ENCODE assay signal across 16 cellular contexts in the genomic region with DNA sequence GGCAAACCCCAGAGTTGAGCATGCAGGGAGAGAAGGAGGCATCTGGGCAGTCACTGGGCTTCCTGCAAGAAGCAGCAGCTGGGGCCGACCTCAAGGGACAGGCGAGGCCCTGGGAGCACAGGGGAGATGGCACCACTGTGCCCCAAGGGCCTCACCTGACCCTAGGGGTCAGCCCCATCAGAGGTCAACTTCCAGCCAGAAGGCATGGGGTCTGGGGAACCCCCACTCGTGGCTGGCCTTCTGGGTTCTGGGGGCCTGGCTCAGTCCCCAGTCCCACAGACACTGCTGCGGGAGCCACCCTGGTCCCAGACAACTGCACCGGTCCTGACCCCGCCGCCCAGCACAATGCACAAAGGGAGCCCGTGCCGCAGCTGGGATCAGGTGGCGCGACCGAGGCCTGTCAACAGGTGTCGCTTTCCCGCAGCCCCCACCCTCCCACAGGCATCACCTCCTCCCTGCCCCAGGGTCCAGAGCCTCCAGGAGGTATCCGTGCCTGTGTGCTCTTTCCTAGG. TPM values are rescaled to one million over a fixed set of nuclear protein-coding genes. Genes with fewer than 3 reads are reported as not detected.
DNase-seq lines count a peak whose midpoint lies in the region; TF ChIP-seq lines count a peak whose summit lies in the region.
"Had no signal": no experiment of that assay in that cellular context is flagged by ENCODE, and none has a peak within 500 bp of the region (broad histone marks: within the 10 kb centered on the region; RNA-seq: fewer than 3 reads in every experiment).

No MANE protein-coding gene starts in this region.

- H3K27ac ChIP-seq in OCI-LY7 (ENCODE audit: low read depth, low read length, poor library complexity, severe bottlenecking), result no peak overlapping the region
- H3K27ac ChIP-seq in rectal smooth muscle tissue (ENCODE audit: low read depth, low read length), result peak overlapping the region; percentile 33
- H3K27ac ChIP-seq in SK-N-SH (ENCODE audit: low read depth in 2 of 2, low read length in 1 of 2), result no peak overlapping the region
- H3K27ac ChIP-seq: ascending aorta, thoracic aorta had no signal

- no peak overlapping the region for H3K4me3 Mint-ChIP-seq in activated T-helper 1 cell treated with anti-CD3 and anti-CD28 coated beads, Interleukin-12 subunit alpha, Interleukin-12 subunit beta, Interleukin-2, Interleukin-4 antibody, amounts not matched to agents 30 ng/mL and 10 ng/mL and 1 ng/mL, durations not matched to agents 14 hours and 24 hours and 36 hours
- H3K4me3 Mint-ChIP-seq: CD4-positive, CD25-positive, alpha-beta regulatory T cell; T-cell had no signal

- DNase-seq in ELF-1 (ENCODE audit: low read depth, low spot score) (peak; percentile 32), OCI-LY7 (ENCODE audit: low spot score) (no peak), iPS-NIHi7 (ENCODE audit: extremely low spot score) (peak; percentile 31), SK-N-SH (no peak)
- DNase-seq in stimulated activated naive CD4-positive, alpha-beta T cell (lab: John Stamatoyannopoulos, UW), result no peak
- no peak for DNase-seq in activated T-helper 1 cell treated with anti-CD3 and anti-CD28 coated beads, Interleukin-12 subunit alpha, Interleukin-12 subunit beta, Interleukin-2, Interleukin-4 antibody, amounts not matched to agents 30 ng/mL and 10 ng/mL and 1 ng/mL, durations not matched to agents 14 hours and 24 hours and 36 hours (ENCODE audit: low spot score)
- DNase-seq: activated CD4-positive, alpha-beta T cell treated with anti-CD3 and anti-CD28 coated beads for 1 hour; activated T-cell treated with anti-CD3 and anti-CD28 coated beads, Interleukin-2, amount 50 U/mL, for 48 hours; CD4-positive, CD25-positive, alpha-beta regulatory T cell; dermis blood vessel endothelial cell; NCI-H187; occipital lobe had no signal

- no peak overlapping the region for H2AFZ ChIP-seq in OCI-LY7 (ENCODE audit: low read length)
- no peak overlapping the region for H2AFZ ChIP-seq in SK-N-SH (ENCODE audit: low read depth)

- intact Hi-C loops in OCI-LY7 (cut with micrococcal nuclease; ENCODE audit: unreplicated experiment), result no loop called here
- intact Hi-C loops in activated T-helper 1 cell treated with anti-CD3 and anti-CD28 coated beads, Interleukin-12 subunit alpha, Interleukin-12 subunit beta, Interleukin-2, Interleukin-4 antibody, amounts not matched to agents 30 ng/mL and 10 ng/mL and 1 ng/mL, durations not matched to agents 14 hours and 24 hours and 36 hours (cut with micrococcal nuclease), result no loop called here

- H4K20me1 ChIP-seq in OCI-LY7 (ENCODE audit: insufficient read depth, low read length) (no peaks in the 10 kb centered on the region), SK-N-SH (ENCODE audit: insufficient read depth) (no peaks in the 10 kb centered on the region)

- no peaks in the 10 kb centered on the region for H3K4me1 Mint-ChIP-seq in activated T-helper 1 cell treated with anti-CD3 and anti-CD28 coated beads, Interleukin-12 subunit alpha, Interleukin-12 subunit beta, Interleukin-2, Interleukin-4 antibody, amounts not matched to agents 30 ng/mL and 10 ng/mL and 1 ng/mL, durations not matched to agents 14 hours and 24 hours and 36 hours (ENCODE audit: low read depth)

- H3K27me3 ChIP-seq in rectal smooth muscle tissue (ENCODE audit: control insufficient read depth, insufficient read depth, low read length) (peaks cover 2% of the 10 kb centered on the region), SK-N-SH (ENCODE audit: insufficient read depth) (no peaks in the 10 kb centered on the region)
- H3K27me3 ChIP-seq: ascending aorta had no signal

- peaks cover 4% of the 10 kb centered on the region for H3K9me3 Mint-ChIP-seq in activated T-helper 1 cell treated with anti-CD3 and anti-CD28 coated beads, Interleukin-12 subunit alpha, Interleukin-12 subunit beta, Interleukin-2, Interleukin-4 antibody, amounts not matched to agents 30 ng/mL and 10 ng/mL and 1 ng/mL, durations not matched to agents 14 hours and 24 hours and 36 hours
- H3K9me3 Mint-ChIP-seq: CD4-positive, CD25-positive, alpha-beta regulatory T cell; T-cell had no signal

- H3K9me3 ChIP-seq in OCI-LY7 (ENCODE audit: low read length) (no peaks in the 10 kb centered on the region), SK-N-SH (no peaks in the 10 kb centered on the region)
- H3K9me3 ChIP-seq: ascending aorta, thoracic aorta had no signal

- no peaks in the 10 kb centered on the region for H3F3A ChIP-seq in SK-N-SH (replicated peaks; ENCODE audit: insufficient read depth)

- WGBS in SK-N-SH (ENCODE audit: low lambda C conversion rate), result 59% methylated on average over 3 of the region's 15 CpGs

- TF ChIP-seq CTCF in OCI-LY7 (conservative IDR thresholded peaks at IDR 0.05; ENCODE audit: low read length) (0 out of 2 replicates have a peak, but pooled peaks have one; percentile 14), SK-N-SH (IDR thresholded peaks at IDR 0.05) (no peak)

- H3K36me3 ChIP-seq in OCI-LY7 (ENCODE audit: insufficient read depth, low read length), result no peaks in the 10 kb centered on the region
- no peaks in the 10 kb centered on the region for H3K36me3 ChIP-seq in rectal smooth muscle tissue (ENCODE audit: control insufficient read depth, insufficient read depth, low read length)
- H3K36me3 ChIP-seq in SK-N-SH (replicated peaks in 1 of 2; ENCODE audit: control insufficient read depth in 1 of 2, insufficient read depth in 2 of 2, low read length in 1 of 2), result no peaks in the 10 kb centered on the region
- H3K36me3 ChIP-seq: ascending aorta, thoracic aorta had no signal

- peaks cover 13% of the 10 kb centered on the region for H3K27me3 Mint-ChIP-seq in activated T-helper 1 cell treated with anti-CD3 and anti-CD28 coated beads, Interleukin-12 subunit alpha, Interleukin-12 subunit beta, Interleukin-2, Interleukin-4 antibody, amounts not matched to agents 30 ng/mL and 10 ng/mL and 1 ng/mL, durations not matched to agents 14 hours and 24 hours and 36 hours (ENCODE audit: insufficient read depth)

- no peak for TF ChIP-seq EP300 in SK-N-SH (IDR thresholded peaks at IDR 0.05; ENCODE audit: borderline replicate concordance in 1 of 2, low read depth in 1 of 2, low read length in 1 of 2)

- BruUV-seq in OCI-LY7 (replicated peaks; lab: Mats Ljungman, UMichigan), result no TSS peak

- CTCF ChIA-PET in OCI-LY7 (lab: Charles Lee; ENCODE audit: unreplicated experiment) (no interaction called here), SK-N-SH (lab: Yijun Ruan, JAX) (interaction anchor here (1.1 kb wide), 1 partner anchor 163 kb away, joined by 3 read pairs; no protein-coding TSS in a partner anchor)

- no peak overlapping the region for H3K27ac Mint-ChIP-seq in activated T-helper 1 cell treated with anti-CD3 and anti-CD28 coated beads, Interleukin-12 subunit alpha, Interleukin-12 subunit beta, Interleukin-2, Interleukin-4 antibody, amounts not matched to agents 30 ng/mL and 10 ng/mL and 1 ng/mL, durations not matched to agents 14 hours and 24 hours and 36 hours
- H3K27ac Mint-ChIP-seq: CD4-positive, CD25-positive, alpha-beta regulatory T cell; T-cell had no signal

- H3K9me2 ChIP-seq in OCI-LY7 (ENCODE audit: insufficient read depth, low read length) (no peaks in the 10 kb centered on the region), SK-N-SH (no peaks in the 10 kb centered on the region)

- no peaks in the 10 kb centered on the region for H3K36me3 Mint-ChIP-seq in activated T-helper 1 cell treated with anti-CD3 and anti-CD28 coated beads, Interleukin-12 subunit alpha, Interleukin-12 subunit beta, Interleukin-2, Interleukin-4 antibody, amounts not matched to agents 30 ng/mL and 10 ng/mL and 1 ng/mL, durations not matched to agents 14 hours and 24 hours and 36 hours (ENCODE audit: low read depth)
- H3K36me3 Mint-ChIP-seq: CD4-positive, CD25-positive, alpha-beta regulatory T cell; T-cell had no signal

- POLR2A ChIA-PET in OCI-LY7 (lab: Charles Lee), result no interaction called here
- POLR2A ChIA-PET in SK-N-SH (lab: Yijun Ruan, JAX), result no interaction called here

- H3K79me2 ChIP-seq in OCI-LY7 (ENCODE audit: insufficient read depth, low read depth, low read length) (no peaks in the 10 kb centered on the region), SK-N-SH (ENCODE audit: insufficient read depth) (no peaks in the 10 kb centered on the region)

- no peak overlapping the region for H3K9ac ChIP-seq in rectal smooth muscle tissue (ENCODE audit: low read length)
- H3K9ac ChIP-seq in SK-N-SH, result no peak overlapping the region

- H3K4me1 ChIP-seq in OCI-LY7 (ENCODE audit: insufficient read depth, low read length, poor library complexity, severe bottlenecking) (no peaks in the 10 kb centered on the region), rectal smooth muscle tissue (ENCODE audit: control insufficient read depth, insufficient read depth, low read length) (peaks cover 59% of the 10 kb centered on the region), SK-N-SH (ENCODE audit: control insufficient read depth in 1 of 2, insufficient read depth in 2 of 2, low read depth in 1 of 2, low read length in 1 of 2) (no peaks in the 10 kb centered on the region)

- TF ChIP-seq RAD21 in SK-N-SH (IDR thresholded peaks at IDR 0.05; ENCODE audit: low read length), result no peak

- no peak overlapping the region for H3K4me3 ChIP-seq in OCI-LY7 (ENCODE audit: low read depth, low read length, poor library complexity, severe bottlenecking)
- H3K4me3 ChIP-seq in rectal smooth muscle tissue (ENCODE audit: low read length), result no peak overlapping the region
- no peak overlapping the region for H3K4me3 ChIP-seq in SK-N-SH (ENCODE audit: low read depth in 2 of 2, low read length in 1 of 2)
- H3K4me3 ChIP-seq: ascending aorta, thoracic aorta had no signal

- H3K4me2 ChIP-seq in OCI-LY7 (ENCODE audit: low read length) (no peak overlapping the region), SK-N-SH (no peak overlapping the region)

TF ChIP-seq in SK-N-SH, 30 proteins besides CTCF, POLR2A, EP300 and RAD21 (continues in another document):
- TF ChIP-seq, protein P1, sequence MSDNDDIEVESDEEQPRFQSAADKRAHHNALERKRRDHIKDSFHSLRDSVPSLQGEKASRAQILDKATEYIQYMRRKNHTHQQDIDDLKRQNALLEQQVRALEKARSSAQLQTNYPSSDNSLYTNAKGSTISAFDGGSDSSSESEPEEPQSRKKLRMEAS (IDR thresholded peaks at IDR 0.05; ENCODE audit: low read depth), result no peak
- TF ChIP-seq NFIC (IDR thresholded peaks at IDR 0.05; ENCODE audit: borderline replicate concordance) (no peak), MXI1 (IDR thresholded peaks at IDR 0.05; ENCODE audit: low read depth, low read length) (no peak), GATA2 (CRISPR knock-in tag; IDR thresholded peaks at IDR 0.05) (no peak), FOXJ3 (CRISPR knock-in tag; IDR thresholded peaks at IDR 0.05) (no peak), TAF1 (IDR thresholded peaks at IDR 0.05; ENCODE audit: borderline replicate concordance, low read depth, low read length) (no peak), NRF1 (IDR thresholded peaks at IDR 0.05; ENCODE audit: low read depth, low read length) (no peak)

RNA-seq across cellular contexts. Expression of a gene that starts 6.2 kb away (rescaled TPM):
- total RNA-seq in OCI-LY7 (2014; rRNA removed; shearing (Covaris generic)), result not detected in 2 replicates
- not detected in 2 replicates for total RNA-seq in OCI-LY7 (2022)
- 0.31 and 0.36 TPM in 2 replicates for polyA plus RNA-seq in SK-N-SH (2012; rRNA removed)
- polyA plus RNA-seq in SK-N-SH (2012; cell fraction: cytosol; rRNA removed), result 0.26 and 0.31 TPM in 2 replicates
- polyA plus RNA-seq in SK-N-SH (2012; cell fraction: nucleus; rRNA removed), result 0.50 and 0.67 TPM in 2 replicates
- total RNA-seq in activated T-helper 1 cell treated with anti-CD3 and anti-CD28 coated beads, Interleukin-12 subunit alpha, Interleukin-12 subunit beta, Interleukin-2, Interleukin-4 antibody, amounts not matched to agents 30 ng/mL and 10 ng/mL and 1 ng/mL, durations not matched to agents 14 hours and 24 hours and 36 hours, result not detected in 2 replicates
- polyA plus RNA-seq: CD4-positive, CD25-positive, alpha-beta regulatory T cell had no signal

Comparison
In these comparisons a context has a peak if more than half of its experiments do, and no peak if none do; other contexts are left out.
1. DNase-seq: peak in ELF-1 (single experiment) and iPS-NIHi7 (single experiment); none in OCI-LY7 (single experiment), SK-N-SH (single experiment), stimulated activated naive CD4-positive, alpha-beta T cell (0 of 6) and activated T-helper 1 cell treated with anti-CD3 and anti-CD28 coated beads, Interleukin-12 subunit alpha, Interleukin-12 subunit beta, Interleukin-2, Interleukin-4 antibody, amounts not matched to agents 30 ng/mL and 10 ng/mL and 1 ng/mL, durations not matched to agents 14 hours and 24 hours and 36 hours (single experiment).